ENCODE assay signal across 8 cellular contexts in the genomic region with DNA sequence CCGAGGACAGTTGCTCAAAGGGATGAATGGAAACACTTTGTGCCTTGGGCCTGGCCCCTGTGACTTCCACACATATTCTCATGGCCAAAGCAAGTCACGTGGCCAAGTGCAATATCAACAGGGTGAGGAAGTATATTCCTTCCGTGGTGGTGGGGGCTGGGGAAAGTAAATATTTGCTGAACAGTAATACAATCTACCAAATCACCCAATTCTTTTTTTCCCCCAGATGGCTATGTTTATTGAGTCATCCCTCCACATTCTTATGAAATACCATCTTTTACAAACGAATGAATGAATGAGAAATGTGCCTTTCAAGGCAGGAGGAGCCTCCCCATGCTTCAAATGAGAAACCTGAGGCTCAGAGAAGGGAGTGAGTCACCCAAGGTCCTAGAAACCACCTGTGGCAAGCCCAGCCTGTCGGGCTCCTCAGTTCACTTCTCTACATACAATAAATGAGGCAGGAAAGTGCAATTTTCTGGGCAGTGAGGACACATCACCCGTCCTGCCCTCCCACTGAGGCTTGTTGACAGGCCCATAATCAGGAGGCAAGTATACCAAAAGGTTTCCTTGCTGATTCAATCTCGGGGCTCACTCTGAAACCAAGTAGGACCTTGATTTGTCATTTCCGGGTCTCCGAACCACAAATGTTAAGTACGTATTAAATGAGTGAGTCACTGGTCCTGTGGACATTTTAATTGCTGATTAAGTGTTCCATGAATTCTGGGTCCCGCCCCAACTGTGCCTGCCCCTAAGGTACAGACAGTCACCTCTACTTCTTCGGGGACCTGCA. TPM values are rescaled to one million over a fixed set of nuclear protein-coding genes. Genes with fewer than 3 reads are reported as not detected.
DNase-seq lines count a peak whose midpoint lies in the region; ATAC-seq and TF ChIP-seq lines count a peak whose summit lies in the region.

No MANE protein-coding gene starts in this region.

- peak overlapping the region; percentile 76 for H3K4me2 ChIP-seq in skeletal muscle satellite cell (ENCODE audit: low read length)

- H3K4me1 ChIP-seq in SJCRH30 (peaks cover 50% of the 10 kb centered on the region), heart left ventricle (peaks cover 0 to 62% (median 26%) of the 10 kb centered on the region in 12 donors), skeletal muscle satellite cell (ENCODE audit: control insufficient read depth, insufficient read depth, low read length) (peaks cover 52% of the 10 kb centered on the region)

- DNase-seq in AG20443 (ENCODE audit: low spot score): peak; percentile 80
- peak; percentile 76 to 84 for DNase-seq in SJCRH30
- peak; percentile 59 for DNase-seq in activated effector memory CD4-positive, alpha-beta T cell treated with Interleukin-2 at 50 U/mL for 16 hours
- peak in 4 of 5 donors; percentile 42 to 72 (median 55) for DNase-seq in heart left ventricle
- no peak for DNase-seq in germinal center (ENCODE audit: low spot score)

- intact Hi-C loops in heart left ventricle (cut with DNase I): no loop called here

- no peaks in the 10 kb centered on the region for H3K36me3 ChIP-seq in SJCRH30
- no peaks in the 10 kb centered on the region for H3K36me3 ChIP-seq in heart left ventricle
- no peaks in the 10 kb centered on the region for H3K36me3 ChIP-seq in skeletal muscle satellite cell (ENCODE audit: insufficient read depth, low read length)

- peak overlapping the region; percentile 40 for H3K4me3 ChIP-seq in SJCRH30
- H3K4me3 ChIP-seq in heart left ventricle: no peak overlapping the region
- H3K4me3 ChIP-seq in skeletal muscle satellite cell (ENCODE audit: low read length): peak overlapping the region; percentile 65

- 65 to 78% (median 68%) methylated on average over 12 of the region's 12 CpGs for WGBS in heart left ventricle, 4 donors

- peak overlapping the region; percentile 76 for H3K9ac ChIP-seq in skeletal muscle satellite cell (ENCODE audit: low read depth, low read length)

- no peak for TF ChIP-seq POLR2A in heart left ventricle (IDR thresholded peaks at IDR 0.05)

- H3K27me3 ChIP-seq in SJCRH30 (no peaks in the 10 kb centered on the region), heart left ventricle (no peaks in the 10 kb centered on the region), skeletal muscle satellite cell (ENCODE audit: control insufficient read depth, insufficient read depth, low read length) (no peaks in the 10 kb centered on the region)

- H3K9me3 ChIP-seq in SJCRH30 (replicated peaks) (no peaks in the 10 kb centered on the region; the same call in 1 of the 2 replicates), heart left ventricle (peaks cover 0 to 12% (median 0%) of the 10 kb centered on the region in 12 donors), skeletal muscle satellite cell (replicated peaks; ENCODE audit: low read length) (no peaks in the 10 kb centered on the region)

- H3K27ac ChIP-seq in SJCRH30: peak overlapping the region; percentile 90
- peak overlapping the region in 8 of 12 donors; percentile 8 to 79 (median 55) for H3K27ac ChIP-seq in heart left ventricle

- TF ChIP-seq CTCF in heart left ventricle (IDR thresholded peaks at IDR 0.05): no peak

- ATAC-seq in HG03565 (IDR thresholded peaks at IDR 0.05; ENCODE audit: unreplicated experiment): peak; percentile 55
- ATAC-seq in heart left ventricle: peak; percentile 58 to 73 (median 69)
- ATAC-seq in HG02970 (IDR thresholded peaks at IDR 0.05; ENCODE audit: low FRiP score, unreplicated experiment): no peak

RNA-seq across cellular contexts. Expression of gene TOP1, which starts 25.3 kb away (rescaled TPM):
- total RNA-seq in SJCRH30 (2014; rRNA removed; shearing (Covaris generic)): 67.0 and 71.9 TPM in 2 replicates
- 10 to 100 TPM; 15.0 to 32.3 (median 21.8) TPM for total RNA-seq in heart left ventricle
- polyA plus RNA-seq in heart left ventricle: 10 to 100 TPM; 11.6 to 21.4 TPM
- 25.1 and 26.9 TPM in 2 replicates for total RNA-seq in skeletal muscle satellite cell (2012; rRNA removed)

Comparison
In these comparisons a context has a peak if more than half of its experiments do, and no peak if none do; other contexts are left out.
1. H3K4me3 ChIP-seq: peak in SJCRH30 (single experiment) and skeletal muscle satellite cell (single experiment); none in heart left ventricle (0 of 12).